In the genomic region with DNA sequence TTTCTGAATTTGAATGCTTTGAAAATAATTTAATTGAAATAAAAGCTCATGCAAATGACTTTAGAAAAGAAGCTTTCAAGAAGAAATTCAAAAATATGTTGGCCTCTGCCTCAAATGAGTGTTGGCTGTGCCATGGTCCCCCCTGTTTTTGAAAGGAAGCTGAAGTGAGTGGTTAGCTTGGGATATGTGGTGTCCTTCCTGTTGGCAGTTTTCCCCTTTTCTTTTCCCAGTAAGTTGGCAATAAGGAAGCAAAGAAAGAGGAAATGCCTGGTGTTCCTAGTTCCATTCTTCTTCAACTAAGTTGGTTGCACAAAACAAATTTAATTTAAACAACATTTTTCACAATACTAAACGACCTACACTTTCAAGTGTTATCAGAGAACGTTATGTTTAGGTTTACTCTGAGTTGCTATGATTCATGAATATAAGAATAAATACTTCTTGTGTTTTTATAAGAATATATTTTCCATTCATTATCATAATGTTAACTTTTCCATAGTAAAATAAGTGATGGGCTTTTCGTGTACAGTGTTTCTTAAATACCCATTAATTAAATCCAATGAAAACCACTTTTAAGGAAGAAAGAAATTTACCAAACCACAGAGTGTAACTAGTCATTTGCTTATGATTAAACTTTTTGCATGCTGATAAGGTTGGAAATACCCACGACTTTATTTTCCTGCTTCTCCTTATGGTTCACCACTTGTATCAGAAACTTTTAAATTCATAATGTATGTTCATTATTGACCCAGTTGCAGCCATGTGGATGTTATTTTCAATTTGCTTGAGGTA, we compare ENCODE assay signal across 21 cellular contexts. TPM values are rescaled to one million over a fixed set of nuclear protein-coding genes. Genes with fewer than 3 reads are reported as not detected.
DNase-seq lines count a peak whose midpoint lies in the region; ATAC-seq, FAIRE-seq and TF ChIP-seq lines count a peak whose summit lies in the region.
"Had no signal": no experiment of that assay in that cellular context is flagged by ENCODE, and none has a peak within 500 bp of the region (broad histone marks: within the 10 kb centered on the region; RNA-seq: fewer than 3 reads in every experiment).

No MANE protein-coding gene starts in this region.

- DNase-seq in GM19239 (ENCODE audit: insufficient read length, low spot score) (no peak), RPMI7951 (ENCODE audit: low read depth) (peak; percentile 35), left colon (no peak), GM23338 (ENCODE audit: low spot score) (no peak), NCI-H2171 (lab: John Stamatoyannopoulos, UW) (no peak), upper lobe of right lung (no peak)
- DNase-seq in activated effector memory CD4-positive, alpha-beta T cell treated with Interleukin-2 at 50 U/mL for 16 hours, result no peak
- DNase-seq: activated CD8-positive, alpha-beta T cell treated with anti-CD3 and anti-CD28 coated beads, Interleukin-2, amount 10 ng/mL, durations not matched to agents 7 days and 5 days; activated T-cell treated with anti-CD3 and anti-CD28 coated beads, Interleukin-2, amount 50 U/mL, for 4 hours; CD8-positive, alpha-beta T cell; DMS79 treated with DMSO at 0.1 percent for 48 hours; left ventricle myocardium inferior; NCI-H187; NCI-H2227 treated with DMSO at 0.1 percent for 48 hours; Right ventricle myocardium superior; spleen; stimulated activated CD8-positive, alpha-beta memory T cell treated with anti-CD3 and anti-CD28 coated beads, Interleukin-4, amount 100 ng/mL, for 48 hours; T-helper 17 cell had no signal

- H3K9me3 Mint-ChIP-seq in GM23338, result no peaks in the 10 kb centered on the region
- H3K9me3 Mint-ChIP-seq: activated naive CD4-positive, alpha-beta T cell treated with anti-CD3 and anti-CD28 coated beads, Interleukin-2, amount 50 U/mL, for 24 hours; activated T-cell treated with anti-CD3 and anti-CD28 coated beads, Interleukin-2, amount 50 U/mL, for 4 hours; CD8-positive, alpha-beta T cell had no signal

- no peaks in the 10 kb centered on the region; the same call in 2 of the 3 replicates for H3K36me3 Mint-ChIP-seq in GM23338 (ENCODE audit: low read depth)
- H3K36me3 Mint-ChIP-seq: activated naive CD4-positive, alpha-beta T cell treated with anti-CD3 and anti-CD28 coated beads, Interleukin-2, amount 50 U/mL, for 24 hours; CD8-positive, alpha-beta T cell had no signal

- no peaks in the 10 kb centered on the region for H3K9me3 ChIP-seq in BLaER1
- H3K9me3 ChIP-seq in upper lobe of right lung, result no peaks in the 10 kb centered on the region
- H3K9me3 ChIP-seq: spleen had no signal

- H3K4me1 Mint-ChIP-seq in GM23338, result peaks cover 36% of the 10 kb centered on the region
- H3K4me1 Mint-ChIP-seq: activated naive CD4-positive, alpha-beta T cell treated with anti-CD3 and anti-CD28 coated beads, Interleukin-2, amount 50 U/mL, for 24 hours; T-helper 17 cell had no signal

- peak; percentile 48 for ATAC-seq in left colon
- ATAC-seq in GM23338, result no peak
- no peak for ATAC-seq in upper lobe of right lung
- ATAC-seq: activated CD8-positive, alpha-beta T cell treated with anti-CD3 and anti-CD28 coated beads, Interleukin-2, amount 10 ng/mL, durations not matched to agents 7 days and 5 days; activated T-cell treated with anti-CD3 and anti-CD28 coated beads, Interleukin-2, amount 50 U/mL, for 4 hours; CD8-positive, alpha-beta T cell; T-helper 17 cell had no signal

- no peaks in the 10 kb centered on the region for H3F3A ChIP-seq in GM23338 (replicated peaks; ENCODE audit: low read depth)

- TF ChIP-seq CTCF in GM23338 (conservative IDR thresholded peaks at IDR 0.05; ENCODE audit: low read depth in 2 of 2) (no peak), upper lobe of right lung (IDR thresholded peaks at IDR 0.05) (no peak)

- H3K4me1 ChIP-seq in BLaER1 (peaks cover 99% of the 10 kb centered on the region), GM23338 (ENCODE audit: insufficient read depth) (no peaks in the 10 kb centered on the region), upper lobe of right lung (no peaks in the 10 kb centered on the region)

- peak; percentile 44 for FAIRE-seq in GM19239 (lab: Jason Lieb, UNC)

- H3K36me3 ChIP-seq in BLaER1 (peaks cover 27% of the 10 kb centered on the region; the same call in 1 of the 2 replicates), GM23338 (ENCODE audit: insufficient read depth) (no peaks in the 10 kb centered on the region), upper lobe of right lung (no peaks in the 10 kb centered on the region)
- H3K36me3 ChIP-seq: left ventricle myocardium inferior, spleen had no signal

- H3K4me3 Mint-ChIP-seq in GM23338, result no peak overlapping the region
- H3K4me3 Mint-ChIP-seq: activated CD8-positive, alpha-beta T cell treated with anti-CD3 and anti-CD28 coated beads, Interleukin-2, amount 10 ng/mL, durations not matched to agents 7 days and 5 days; activated naive CD4-positive, alpha-beta T cell treated with anti-CD3 and anti-CD28 coated beads, Interleukin-2, amount 50 U/mL, for 24 hours; activated T-cell treated with anti-CD3 and anti-CD28 coated beads, Interleukin-2, amount 50 U/mL, for 4 hours; CD8-positive, alpha-beta T cell; T-helper 17 cell had no signal

- H3K79me2 ChIP-seq in GM23338 (replicated peaks; ENCODE audit: insufficient read depth), result no peaks in the 10 kb centered on the region

- no peak overlapping the region for H3K4me3 ChIP-seq in BLaER1
- H3K4me3 ChIP-seq in GM23338, result no peak overlapping the region
- no peak overlapping the region for H3K4me3 ChIP-seq in upper lobe of right lung
- H3K4me3 ChIP-seq: left ventricle myocardium inferior, spleen had no signal

- H4K20me1 ChIP-seq in BLaER1 (no peaks in the 10 kb centered on the region), GM23338 (replicated peaks; ENCODE audit: insufficient read depth) (no peaks in the 10 kb centered on the region)

- no peaks in the 10 kb centered on the region for H3K9me2 ChIP-seq in GM23338 (ENCODE audit: insufficient read depth)

- H3K27ac Mint-ChIP-seq in GM23338, result no peak overlapping the region; the same call in 1 of the 2 replicates
- H3K27ac Mint-ChIP-seq: activated CD8-positive, alpha-beta T cell treated with anti-CD3 and anti-CD28 coated beads, Interleukin-2, amount 10 ng/mL, durations not matched to agents 7 days and 5 days; activated naive CD4-positive, alpha-beta T cell treated with anti-CD3 and anti-CD28 coated beads, Interleukin-2, amount 50 U/mL, for 24 hours; brain; CD8-positive, alpha-beta T cell; T-helper 17 cell had no signal

- H3K27ac ChIP-seq in BLaER1, result peak overlapping the region; percentile 63
- no peak overlapping the region for H3K27ac ChIP-seq in GM23338 (ENCODE audit: low read depth)
- no peak overlapping the region for H3K27ac ChIP-seq in upper lobe of right lung
- H3K27ac ChIP-seq: left ventricle myocardium inferior, spleen had no signal

- intact Hi-C loops in left colon (cut with DNase I, micrococcal nuclease) (no loop called here), upper lobe of right lung (cut with DNase I) (no loop called here)

- H3K9ac ChIP-seq in BLaER1, result no peak overlapping the region

- no peaks in the 10 kb centered on the region for H3K27me3 Mint-ChIP-seq in GM23338 (ENCODE audit: insufficient read depth, low read depth, poor library complexity)
- H3K27me3 Mint-ChIP-seq: activated naive CD4-positive, alpha-beta T cell treated with anti-CD3 and anti-CD28 coated beads, Interleukin-2, amount 50 U/mL, for 24 hours; brain; T-helper 17 cell had no signal

- H3K27me3 ChIP-seq in BLaER1, result no peaks in the 10 kb centered on the region
- no peaks in the 10 kb centered on the region for H3K27me3 ChIP-seq in GM23338 (ENCODE audit: insufficient read depth)
- no peaks in the 10 kb centered on the region for H3K27me3 ChIP-seq in upper lobe of right lung
- H3K27me3 ChIP-seq: spleen had no signal

- H3K4me2 ChIP-seq in BLaER1, result peak overlapping the region; percentile 82
- H3K4me2 ChIP-seq in GM23338, result no peak overlapping the region

- H2AFZ ChIP-seq in GM23338, result no peak overlapping the region

RNA-seq across cellular contexts. Expression of gene HDAC9, which starts 7.7 kb away (rescaled TPM):
- 15.5 and 21.1 TPM in 2 replicates for total RNA-seq in RPMI7951 (2014; rRNA removed; shearing (Covaris generic))
- total RNA-seq in left colon, result 10 to 100 TPM; 12.3 to 21.7 TPM
- 11.0 and 18.5 TPM in 2 replicates for total RNA-seq in GM23338 (2014; rRNA removed; shearing (Covaris generic))
- polyA plus RNA-seq in GM23338 (2016; fragmentation: Nextera tagmentation; extraction: Ambion mirVana), result 5.7 and 8.3 TPM in 2 replicates
- 52.4 TPM for total RNA-seq in upper lobe of right lung
